In genomic region chrX:131778269-131779218, GRCh38 we compare ENCODE assay signal across 9 cellular contexts.
DNase-seq lines count a peak whose midpoint lies in the region; ATAC-seq, FAIRE-seq and TF ChIP-seq lines count a peak whose summit lies in the region.
"Had no signal": no experiment of that assay in that cellular context is flagged by ENCODE, and none has a peak within 500 bp of the region (broad histone marks: within the 10 kb centered on the region; RNA-seq: fewer than 3 reads in every experiment).

No MANE protein-coding gene starts in this region.

- DNase-seq in GDM1 (lab: John Stamatoyannopoulos, UW) = peak; percentile 62
- peak; percentile 47 for DNase-seq in amniotic stem cell (lab: John Stamatoyannopoulos, UW)
- DNase-seq in omental fat pad (ENCODE audit: low spot score) = peak; percentile 38
- DNase-seq in foreskin fibroblast = no peak
- DNase-seq in HTR-8/SVneo (ENCODE audit: insufficient read length, low spot score) = no peak
- DNase-seq in NCI-H526 treated with DMSO at 0.1 percent for 48 hours (lab: John Stamatoyannopoulos, UW) = no peak
- DNase-seq in GM19240 (ENCODE audit: insufficient read length, low spot score) = no peak
- DNase-seq: HCEC 1CT had no signal

- no peak overlapping the region for H3K4me3 ChIP-seq in foreskin fibroblast (ENCODE audit: low read depth in 1 of 2, low read length in 2 of 2)

- no peak for TF ChIP-seq CTCF in omental fat pad (IDR thresholded peaks at IDR 0.05)
- no peak for TF ChIP-seq CTCF in foreskin fibroblast (IDR thresholded peaks at IDR 0.05; ENCODE audit: low read depth, low read length)

- FAIRE-seq in HTR-8/SVneo (lab: Jason Lieb, UNC) = no peak

- ATAC-seq in HG03097 (IDR thresholded peaks at IDR 0.05; ENCODE audit: low FRiP score, unreplicated experiment) (peak; percentile 55), omental fat pad (ENCODE audit: low FRiP score) (peak; percentile 63)

Comparison
In these comparisons a context has a peak if more than half of its experiments do, and no peak if none do; other contexts are left out.
1. DNase-seq: peak in GDM1 (single experiment), amniotic stem cell (single experiment) and omental fat pad (single experiment); none in foreskin fibroblast (0 of 2), HTR-8/SVneo (single experiment), NCI-H526 treated with DMSO at 0.1 percent for 48 hours (single experiment) and GM19240 (single experiment).